Comparison of ENCODE assay signal across 16 cellular contexts in the genomic region with DNA sequence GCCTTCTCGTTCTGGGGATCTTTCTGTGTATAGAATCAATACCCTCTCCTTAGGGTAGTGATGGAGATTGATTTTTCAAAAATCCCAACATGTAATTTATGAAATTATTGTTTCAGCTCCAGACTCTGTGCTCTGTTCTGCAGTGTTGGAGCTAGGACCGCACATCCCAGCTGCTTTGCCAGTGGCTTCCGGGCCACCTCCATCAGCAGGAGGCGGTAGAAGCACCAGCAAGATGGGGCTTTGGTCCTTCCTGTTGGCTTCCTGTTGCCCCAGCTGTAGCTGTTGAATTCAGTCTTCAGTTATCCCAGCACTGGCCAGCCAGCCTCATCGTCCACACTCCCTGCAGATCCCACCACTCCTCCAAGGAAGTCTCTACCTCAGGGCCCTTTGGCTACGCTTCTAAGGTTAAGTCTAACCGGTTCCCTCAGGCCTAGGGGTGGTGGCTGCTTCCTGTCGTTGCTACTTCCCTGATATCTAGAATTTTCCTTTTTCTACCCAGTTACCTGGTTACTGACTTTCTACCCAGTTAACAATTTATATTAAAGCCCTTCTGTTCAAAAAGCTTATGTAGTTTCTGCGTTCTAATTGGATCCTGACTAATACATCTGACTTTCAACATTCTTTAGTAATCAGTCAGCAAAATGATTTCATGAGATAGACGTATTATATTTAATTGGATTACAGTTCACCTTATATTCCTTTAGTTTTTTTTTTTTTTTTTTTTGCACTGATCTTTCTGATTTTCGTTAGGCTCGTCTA. TPM values are rescaled to one million over a fixed set of nuclear protein-coding genes. Genes with fewer than 3 reads are reported as not detected.
A peak's percentile ranks its signal among the peaks of the same experiment; 100 is the strongest.
DNase-seq lines count a peak whose midpoint lies in the region; TF ChIP-seq lines count a peak whose summit lies in the region.
"Had no signal": no experiment of that assay in that cellular context is flagged by ENCODE, and none has a peak within 500 bp of the region (broad histone marks: within the 10 kb centered on the region; RNA-seq: fewer than 3 reads in every experiment).

No MANE protein-coding gene starts in this region.

- no peak overlapping the region for H3K4me3 ChIP-seq in choroid plexus epithelial cell (ENCODE audit: low read depth, low read length)
- no peak overlapping the region for H3K4me3 ChIP-seq in retinal pigment epithelial cell (ENCODE audit: low read length)
- H3K4me3 ChIP-seq: left ventricle myocardium inferior had no signal

- DNase-seq in ELR (ENCODE audit: low read depth), result peak; percentile 71
- DNase-seq in choroid plexus epithelial cell (ENCODE audit: low read depth), result peak; percentile 43
- DNase-seq in retinal pigment epithelial cell (ENCODE audit: low read depth), result peak; percentile 90
- DNase-seq in HuH-7.5 (ENCODE audit: low spot score), result no peak
- DNase-seq in AML-193 (lab: John Stamatoyannopoulos, UW), result no peak
- DNase-seq in dedifferentiated amniotic fluid mesenchymal stem cell (ENCODE audit: extremely low spot score), result no peak
- DNase-seq: activated CD4-positive, alpha-beta T cell treated with anti-CD3 and anti-CD28 coated beads, Interleukin-2, amount 10 ng/mL, durations not matched to agents 7 days and 5 days; activated naive CD8-positive, alpha-beta T cell treated with anti-CD3 and anti-CD28 coated beads for 36 hours; activated T-cell treated with anti-CD3 and anti-CD28 coated beads, Interleukin-2, amount 50 U/mL, for 4 hours; CD8-positive, alpha-beta T cell; hypothalamus; left ventricle myocardium inferior; naive B cell; NCI-H1694 treated with DMSO at 0.1 percent for 48 hours; stimulated activated CD4-positive, alpha-beta T cell treated with anti-CD3 and anti-CD28 coated beads, Interleukin-2, amount 100 ng/mL, for 24 hours had no signal

- peak; percentile 12 for TF ChIP-seq CTCF in choroid plexus epithelial cell (conservative IDR thresholded peaks at IDR 0.05; ENCODE audit: low read depth, low read length)
- peak; percentile 32 for TF ChIP-seq CTCF in retinal pigment epithelial cell (conservative IDR thresholded peaks at IDR 0.05; ENCODE audit: low read depth, low read length)

TF ChIP-seq in PFSK-1, 5 proteins besides CTCF, POLR2A, EP300 and RAD21:
- TF ChIP-seq REST (IDR thresholded peaks at IDR 0.05; ENCODE audit: insufficient read depth in 1 of 2, low read depth in 2 of 2, low read length in 2 of 2) (no peak), FOXP2 (optimal IDR thresholded peaks at IDR 0.05; ENCODE audit: borderline replicate concordance, extremely low read depth, extremely low read length, insufficient read depth) (peak; percentile 24)

RNA-seq across cellular contexts. Expression of gene GALNT2, which starts 24.6 kb away (rescaled TPM):
- 76.6 TPM for polyA plus RNA-seq in PFSK-1 (2012; ENCODE audit: insufficient read length, low read depth)

Comparison
In these comparisons a context has a peak if more than half of its experiments do, and no peak if none do; other contexts are left out.
1. DNase-seq: peak in ELR (single experiment), choroid plexus epithelial cell (single experiment) and retinal pigment epithelial cell (single experiment); none in HuH-7.5 (single experiment), AML-193 (0 of 2) and dedifferentiated amniotic fluid mesenchymal stem cell (single experiment).